Comparison of ENCODE assay signal across 19 cellular contexts in genomic region chr11:9399466-9399865, GRCh38. TPM values are rescaled to one million over a fixed set of nuclear protein-coding genes. Genes with fewer than 3 reads are reported as not detected.
DNase-seq lines count a peak whose midpoint lies in the region; ATAC-seq lines count a peak whose summit lies in the region.
"Had no signal": no experiment of that assay in that cellular context is flagged by ENCODE, and none has a peak within 500 bp of the region (broad histone marks: within the 10 kb centered on the region; RNA-seq: fewer than 3 reads in every experiment).

No MANE protein-coding gene starts in this region.

- H3K4me1 Mint-ChIP-seq in CD4-positive, CD25-positive, alpha-beta regulatory T cell = peaks cover 6 to 51% (median 44%) of the 10 kb centered on the region in 4 donors
- peaks cover 42% of the 10 kb centered on the region for H3K4me1 Mint-ChIP-seq in activated naive CD8-positive, alpha-beta T cell treated with anti-CD3 and anti-CD28 coated beads, Interleukin-2, amount 50 U/mL, for 24 hours

- peaks cover 100% of the 10 kb centered on the region for H3K79me2 ChIP-seq in GM23248 (ENCODE audit: insufficient read depth)

- H3K4me1 ChIP-seq in CD4-positive, CD25-positive, alpha-beta regulatory T cell (ENCODE audit: control insufficient read depth, insufficient read depth, low read length, poor library complexity, severe bottlenecking) = peaks cover 12% of the 10 kb centered on the region
- H3K4me1 ChIP-seq in GM23248 (ENCODE audit: insufficient read depth) = peaks cover 35% of the 10 kb centered on the region
- H3K4me1 ChIP-seq in mesenchymal stem cell (ENCODE audit: control insufficient read depth, insufficient read depth, low read depth, low read length) = peaks cover 5% of the 10 kb centered on the region

- no peak overlapping the region for H4K91ac ChIP-seq in mesenchymal stem cell (ENCODE audit: low read length)

- H3K36me3 Mint-ChIP-seq in CD4-positive, CD25-positive, alpha-beta regulatory T cell = peaks cover 15% of the 10 kb centered on the region
- peaks cover 35% of the 10 kb centered on the region for H3K36me3 Mint-ChIP-seq in activated naive CD8-positive, alpha-beta T cell treated with anti-CD3 and anti-CD28 coated beads, Interleukin-2, amount 50 U/mL, for 24 hours (ENCODE audit: low read depth)

- H3K79me1 ChIP-seq in mesenchymal stem cell (replicated peaks; ENCODE audit: low read length, poor library complexity, severe bottlenecking) = no peaks in the 10 kb centered on the region

- H3K4ac ChIP-seq in mesenchymal stem cell (ENCODE audit: low read depth in 1 of 2, low read length in 2 of 2) = no peak overlapping the region

- no peak overlapping the region for H2BK15ac ChIP-seq in mesenchymal stem cell (ENCODE audit: low read depth, poor library complexity, severe bottlenecking)

- peaks cover 0 to 1% (median 0%) of the 10 kb centered on the region in 7 donors for H3K9me3 Mint-ChIP-seq in CD4-positive, CD25-positive, alpha-beta regulatory T cell
- H3K9me3 Mint-ChIP-seq in activated naive CD8-positive, alpha-beta T cell treated with anti-CD3 and anti-CD28 coated beads, Interleukin-2, amount 50 U/mL, for 24 hours = no peaks in the 10 kb centered on the region
- H3K9me3 Mint-ChIP-seq: CD14-positive monocyte had no signal

- H4K8ac ChIP-seq in mesenchymal stem cell (ENCODE audit: low read length) = no peak overlapping the region

- no peaks in the 10 kb centered on the region for H3K27me3 Mint-ChIP-seq in CD4-positive, CD25-positive, alpha-beta regulatory T cell
- no peaks in the 10 kb centered on the region for H3K27me3 Mint-ChIP-seq in activated naive CD8-positive, alpha-beta T cell treated with anti-CD3 and anti-CD28 coated beads, Interleukin-2, amount 50 U/mL, for 24 hours

- H3K27ac ChIP-seq in CD4-positive, CD25-positive, alpha-beta regulatory T cell (ENCODE audit: insufficient read depth, low read length, poor library complexity, severe bottlenecking) = no peak overlapping the region
- H3K27ac ChIP-seq in GM23248 (peak overlapping the region; percentile 49), mesenchymal stem cell (ENCODE audit: low read length, poor library complexity, severe bottlenecking) (peak overlapping the region; percentile 56)
- H3K27ac ChIP-seq: coronary artery, lower lobe of right lung, skin epidermis, WERI-Rb-1 had no signal

- no peak for ATAC-seq in CD4-positive, CD25-positive, alpha-beta regulatory T cell (ENCODE audit: low read depth in 2 of 2)
- ATAC-seq in activated naive CD8-positive, alpha-beta T cell treated with anti-CD3 and anti-CD28 coated beads, Interleukin-2, amount 50 U/mL, for 24 hours = no peak
- ATAC-seq in GM18907 (IDR thresholded peaks at IDR 0.05; ENCODE audit: unreplicated experiment) = no peak
- ATAC-seq in HG03469 (IDR thresholded peaks at IDR 0.05; ENCODE audit: unreplicated experiment) = no peak
- ATAC-seq: lower lobe of right lung had no signal

- DNase-seq in CD4-positive, CD25-positive, alpha-beta regulatory T cell = no peak
- DNase-seq in GM23248 (peak; percentile 73), mesenchymal stem cell (no peak), NCI-H1105 treated with DMSO at 0.1 percent for 48 hours (lab: John Stamatoyannopoulos, UW) (no peak), UCSD-AML1 (lab: John Stamatoyannopoulos, UW; ENCODE audit: unreplicated experiment) (no peak)
- no peak for DNase-seq in activated naive CD8-positive, alpha-beta T cell treated with anti-CD3 and anti-CD28 coated beads, Interleukin-2, amount 50 U/mL, for 24 hours
- DNase-seq: activated gamma-delta T cell; DND-41; lower lobe of right lung; NCI-H1436 treated with DMSO at 0.1 percent for 48 hours; NCI-H226; stimulated activated CD4-positive, alpha-beta T cell treated with anti-CD3 and anti-CD28 coated beads, Interleukin-4, amount 100 ng/mL, for 4 hours; stimulated activated CD8-positive, alpha-beta memory T cell treated with anti-CD3 and anti-CD28 coated beads, Interleukin-4, amount 100 ng/mL, for 48 hours; WERI-Rb-1 had no signal

- H2BK5ac ChIP-seq in mesenchymal stem cell (ENCODE audit: low read depth, low read length, poor library complexity, severe bottlenecking) = no peak overlapping the region

- peaks cover 23% of the 10 kb centered on the region for H4K20me1 ChIP-seq in GM23248 (ENCODE audit: insufficient read depth)

- H3K36me3 ChIP-seq in CD4-positive, CD25-positive, alpha-beta regulatory T cell (ENCODE audit: control insufficient read depth, insufficient read depth, low read length) = peaks cover 9% of the 10 kb centered on the region
- H3K36me3 ChIP-seq in GM23248 (ENCODE audit: low read depth) (0 out of 2 replicates have a peak, but pooled peaks cover 10% of the 10 kb centered on the region), mesenchymal stem cell (ENCODE audit: control insufficient read depth in 1 of 2, insufficient read depth in 2 of 2, low read depth in 1 of 2, low read length in 2 of 2) (peaks cover 8 to 9% of the 10 kb centered on the region in 2 experiments)

- no peak overlapping the region for H3K18ac ChIP-seq in mesenchymal stem cell (ENCODE audit: low read depth in 1 of 2, low read length in 2 of 2)

- in situ Hi-C loops in GM23248 (cut with MboI) = no loop called here

- peak overlapping the region in 1 of 4 donors; percentile 1 for H3K4me3 Mint-ChIP-seq in CD4-positive, CD25-positive, alpha-beta regulatory T cell
- no peak overlapping the region for H3K4me3 Mint-ChIP-seq in activated naive CD8-positive, alpha-beta T cell treated with anti-CD3 and anti-CD28 coated beads, Interleukin-2, amount 50 U/mL, for 24 hours
- H3K4me3 Mint-ChIP-seq: CD14-positive monocyte had no signal

- H3K9me3 ChIP-seq in CD4-positive, CD25-positive, alpha-beta regulatory T cell (ENCODE audit: control insufficient read depth in 2 of 2, low read length in 2 of 2) = no peaks in the 10 kb centered on the region
- H3K9me3 ChIP-seq in GM23248 (ENCODE audit: low read depth) (no peaks in the 10 kb centered on the region), mesenchymal stem cell (ENCODE audit: control insufficient read depth, low read length) (no peaks in the 10 kb centered on the region)
- H3K9me3 ChIP-seq: lower lobe of right lung had no signal

- H2BK120ac ChIP-seq in mesenchymal stem cell (ENCODE audit: low read depth, low read length) = no peak overlapping the region

- H2AK5ac ChIP-seq in mesenchymal stem cell (ENCODE audit: low read length, severe bottlenecking) = peak overlapping the region; percentile 56

- no peak overlapping the region for H3K14ac ChIP-seq in mesenchymal stem cell (ENCODE audit: low read length in 2 of 2)

- H3K23ac ChIP-seq in mesenchymal stem cell (ENCODE audit: low read length in 2 of 2) = no peak overlapping the region

- no peaks in the 10 kb centered on the region for H3K27me3 ChIP-seq in CD4-positive, CD25-positive, alpha-beta regulatory T cell (ENCODE audit: control insufficient read depth, insufficient read depth, low read length)
- H3K27me3 ChIP-seq in GM23248 (replicated peaks; ENCODE audit: insufficient read depth) (no peaks in the 10 kb centered on the region), mesenchymal stem cell (ENCODE audit: control insufficient read depth in 1 of 2, insufficient read depth in 1 of 2, low read length in 2 of 2) (no peaks in the 10 kb centered on the region)

- H2AFZ ChIP-seq in GM23248 (no peak overlapping the region), mesenchymal stem cell (ENCODE audit: low read depth, low read length) (no peak overlapping the region)

- H3K9me2 ChIP-seq in GM23248 (ENCODE audit: insufficient read depth) = no peaks in the 10 kb centered on the region

- no peak overlapping the region for H3K9ac ChIP-seq in GM23248
- peak overlapping the region; percentile 14 for H3K9ac ChIP-seq in mesenchymal stem cell (ENCODE audit: low read length)

- no peak overlapping the region for H2BK12ac ChIP-seq in mesenchymal stem cell (ENCODE audit: low read length in 2 of 2)

- no peak overlapping the region for H3K4me3 ChIP-seq in CD4-positive, CD25-positive, alpha-beta regulatory T cell (ENCODE audit: low read depth, low read length)
- no peak overlapping the region for H3K4me3 ChIP-seq in GM23248
- H3K4me3 ChIP-seq in mesenchymal stem cell (ENCODE audit: insufficient read depth in 1 of 2, low read depth in 1 of 2, low read length in 2 of 2) = no peak overlapping the region
- H3K4me3 ChIP-seq: coronary artery, lower lobe of right lung, skin epidermis had no signal

- H3K4me2 ChIP-seq in GM23248 (ENCODE audit: unreplicated experiment) (peak overlapping the region; percentile 16), mesenchymal stem cell (ENCODE audit: low read length, poor library complexity, severe bottlenecking) (no peak overlapping the region)

- H3K27ac Mint-ChIP-seq in CD4-positive, CD25-positive, alpha-beta regulatory T cell = peak overlapping the region in 2 of 3 donors; percentile 9 to 62
- H3K27ac Mint-ChIP-seq in activated naive CD8-positive, alpha-beta T cell treated with anti-CD3 and anti-CD28 coated beads, Interleukin-2, amount 50 U/mL, for 24 hours = peak overlapping the region; percentile 5

- peaks cover 25% of the 10 kb centered on the region for H3F3A ChIP-seq in GM23248 (ENCODE audit: insufficient read depth)

RNA-seq across cellular contexts. Expression of gene IPO7, which starts 15.0 kb away (rescaled TPM):
- total RNA-seq in CD4-positive, CD25-positive, alpha-beta regulatory T cell = 67.9 TPM
- 1 to 10 TPM; 2.4 to 5.6 (median 4.1) TPM for polyA plus RNA-seq in CD4-positive, CD25-positive, alpha-beta regulatory T cell
- 101 and 111 TPM in 2 replicates for total RNA-seq in GM23248 (2014; rRNA removed; shearing (Covaris generic))
- 8.7 TPM in 2 replicates for polyA plus RNA-seq in GM23248 (2016; fragmentation: Nextera tagmentation; extraction: Ambion mirVana)
- 63.5 TPM for polyA plus RNA-seq in mesenchymal stem cell (2013, experiment 1 of 2)
- 63.4 TPM for polyA plus RNA-seq in mesenchymal stem cell (2013, experiment 2 of 2)
